ENCODE assay signal across 19 cellular contexts in genomic region chr4:70501838-70502237, GRCh38. TPM values are rescaled to one million over a fixed set of nuclear protein-coding genes. Genes with fewer than 3 reads are reported as not detected.
"Had no signal": no experiment of that assay in that cellular context is flagged by ENCODE, and none has a peak within 500 bp of the region (broad histone marks: within the 10 kb centered on the region; RNA-seq: fewer than 3 reads in every experiment).

No MANE protein-coding gene starts in this region.

RNA-seq across cellular contexts. Expression of gene AMTN, which starts 16.5 kb away (rescaled TPM):
- total RNA-seq: dorsolateral prefrontal cortex; esophagus mucosa; fibroblast of lung; gastrocnemius medialis; glomerular endothelial cell; kidney; lung microvascular endothelial cell; mesothelial cell of epicardium; mucosa of descending colon; naive thymus-derived CD4-positive, alpha-beta T cell; osteoblast; progenitor cell of endocrine pancreas; right atrium auricular region; sciatic nerve; smooth muscle cell; transverse colon; upper lobe of right lung; uterus had no signal
- polyA plus RNA-seq: fibroblast of lung; naive thymus-derived CD4-positive, alpha-beta T cell had no signal

RNA-seq across cellular contexts. Expression of gene MUC7, which starts 29.8 kb away (rescaled TPM):
- total RNA-seq: esophagus mucosa; fibroblast of lung; gastrocnemius medialis; glomerular endothelial cell; kidney; left lung; lung microvascular endothelial cell; mesothelial cell of epicardium; mucosa of descending colon; naive thymus-derived CD4-positive, alpha-beta T cell; osteoblast; progenitor cell of endocrine pancreas; right atrium auricular region; sciatic nerve; smooth muscle cell; transverse colon; upper lobe of right lung; uterus had no signal
- polyA plus RNA-seq: fibroblast of lung; naive thymus-derived CD4-positive, alpha-beta T cell; smooth muscle cell had no signal
